39 cellular contexts compared by ENCODE assay signal in the genomic region with DNA sequence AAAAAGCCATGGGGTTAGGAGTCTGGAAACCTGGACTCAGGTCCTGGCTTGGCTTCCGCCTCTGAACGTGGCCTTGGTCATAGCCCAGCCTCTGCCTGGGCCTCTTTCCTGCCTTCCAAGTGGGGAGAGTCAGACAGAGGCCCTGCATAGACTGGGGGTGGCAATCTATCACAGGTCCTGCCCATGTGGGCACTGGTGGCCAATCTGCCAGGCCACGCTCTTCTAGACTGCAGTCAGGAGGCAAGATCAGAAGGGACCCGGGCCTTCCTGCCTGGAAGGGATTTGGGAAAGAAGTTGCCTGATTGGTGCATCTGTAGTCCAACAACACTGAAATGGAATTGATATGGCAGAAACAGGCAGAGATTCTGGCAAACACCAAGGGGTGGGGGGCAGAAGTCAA. TPM values are rescaled to one million over a fixed set of nuclear protein-coding genes. Genes with fewer than 3 reads are reported as not detected.
"Had no signal": no experiment of that assay in that cellular context is flagged by ENCODE, and none has a peak within 500 bp of the region (broad histone marks: within the 10 kb centered on the region; RNA-seq: fewer than 3 reads in every experiment).

No MANE protein-coding gene starts in this region.

- H3K27ac ChIP-seq: adrenal gland, body of pancreas, brain microvascular endothelial cell, breast epithelium, VCaP had no signal

- DNase-seq: activated B cell treated with CpG ODN at 0.5 μM for 24 hours; activated CD4-positive, alpha-beta memory T cell treated with anti-CD3 and anti-CD28 coated beads for 36 hours; activated CD4-positive, alpha-beta T cell treated with anti-CD3 and anti-CD28 coated beads for 4 hours; activated CD4-positive, alpha-beta T cell treated with anti-CD3 and anti-CD28 coated beads, Interleukin-2, amount 10 ng/mL, durations not matched to agents 24 days and 14 days; activated CD4-positive, alpha-beta T cell treated with anti-CD3 and anti-CD28 coated beads, Interleukin-2, amount 50 U/mL, for 1 hour; activated CD4-positive, alpha-beta T cell treated with anti-CD3 and anti-CD28 coated beads, Interleukin-2, amount 50 U/mL, for 4 hours; activated CD4-positive, CD25-positive, alpha-beta regulatory T cell treated with anti-CD3 and anti-CD28 coated beads, Interleukin-2, amount 50 U/mL, for 72 hours; activated CD8-positive, alpha-beta memory T cell treated with anti-CD3 and anti-CD28 coated beads, Interleukin-2, amount 50 U/mL, for 4 hours; activated CD8-positive, alpha-beta T cell treated with anti-CD3 and anti-CD28 coated beads for 36 hours; activated effector memory CD4-positive, alpha-beta T cell treated with anti-CD3 and anti-CD28 coated beads, Interleukin-2, amount 50 U/mL, for 16 hours; activated gamma-delta T cell treated with Interleukin-2 at 50 U/mL for 16 hours; activated naive CD4-positive, alpha-beta T cell; activated naive CD4-positive, alpha-beta T cell treated with anti-CD3 and anti-CD28 coated beads for 36 hours; activated naive CD4-positive, alpha-beta T cell treated with anti-CD3 and anti-CD28 coated beads, Interleukin-2, amount 50 U/mL, for 16 hours; activated naive CD8-positive, alpha-beta T cell treated with anti-CD3 and anti-CD28 coated beads for 36 hours; activated T-cell treated with anti-CD3 and anti-CD28 coated beads for 4 hours; activated T-cell treated with anti-CD3 and anti-CD28 coated beads, Interleukin-2, amount 50 U/mL, for 1 hour; activated T-cell treated with anti-CD3 and anti-CD28 coated beads, Interleukin-2, amount 50 U/mL, for 4 hours; activated T-cell treated with anti-CD3 and anti-CD28 coated beads, Interleukin-2, amount 50 U/mL, for 72 hours; adrenal gland; amniotic stem cell; aorta; body of pancreas; brain microvascular endothelial cell; caudate nucleus; cerebellar nuclear complex; T-helper 1 cell; T-helper 2 cell; T-helper 9 cell had no signal

- H3K27ac Mint-ChIP-seq: activated B cell treated with CpG ODN at 0.5 μM for 24 hours; activated CD4-positive, alpha-beta memory T cell treated with anti-CD3 and anti-CD28 coated beads for 36 hours; activated CD4-positive, alpha-beta T cell treated with anti-CD3 and anti-CD28 coated beads, Interleukin-2, amount 10 ng/mL, durations not matched to agents 24 days and 14 days; activated CD8-positive, alpha-beta T cell treated with anti-CD3 and anti-CD28 coated beads for 36 hours; activated naive CD4-positive, alpha-beta T cell treated with anti-CD3 and anti-CD28 coated beads for 36 hours; activated naive CD4-positive, alpha-beta T cell treated with anti-CD3 and anti-CD28 coated beads, Interleukin-2, amount 50 U/mL, for 72 hours; activated naive CD8-positive, alpha-beta T cell treated with anti-CD3 and anti-CD28 coated beads for 36 hours; activated T-cell treated with anti-CD3 and anti-CD28 coated beads, Interleukin-2, amount 50 U/mL, for 72 hours; activated T-helper 1 cell treated with anti-CD3 and anti-CD28 coated beads, Interleukin-12 subunit alpha, Interleukin-12 subunit beta, Interleukin-2, Interleukin-4 antibody, amounts not matched to agents 30 ng/mL and 10 ng/mL and 1 ng/mL, durations not matched to agents 14 hours and 24 hours and 36 hours; activated T-helper 17 cell treated with anti-CD3 and anti-CD28 coated beads, Interleukin-2, amount 50 U/mL, for 72 hours; T-helper 1 cell treated with Interleukin-12 subunit alpha and Interleukin-12 subunit beta and Interleukin-4 antibody, amounts not matched to agents 30 μg/mL and 1 μg/mL, for 36 hours; T-helper 2 cell treated with Interferon-gamma antibody and Interleukin-4, amounts not matched to agents 5 μg/mL and 100 μg/mL, for 36 hours had no signal

- H3K4me1 ChIP-seq: adrenal gland, body of pancreas, breast epithelium had no signal

- H3K4me3 ChIP-seq: adrenal gland, body of pancreas, breast epithelium had no signal

- H3K9me3 Mint-ChIP-seq: activated B cell treated with CpG ODN at 0.5 μM for 24 hours; activated CD4-positive, alpha-beta memory T cell treated with anti-CD3 and anti-CD28 coated beads for 36 hours; activated CD4-positive, alpha-beta T cell treated with anti-CD3 and anti-CD28 coated beads, Interleukin-2, amount 10 ng/mL, durations not matched to agents 24 days and 14 days; activated CD8-positive, alpha-beta T cell treated with anti-CD3 and anti-CD28 coated beads for 36 hours; activated naive CD4-positive, alpha-beta T cell treated with anti-CD3 and anti-CD28 coated beads for 36 hours; activated naive CD4-positive, alpha-beta T cell treated with anti-CD3 and anti-CD28 coated beads, Interleukin-2, amount 50 U/mL, for 72 hours; activated naive CD8-positive, alpha-beta T cell treated with anti-CD3 and anti-CD28 coated beads for 36 hours; activated T-cell treated with anti-CD3 and anti-CD28 coated beads, Interleukin-2, amount 50 U/mL, for 4 hours; activated T-cell treated with anti-CD3 and anti-CD28 coated beads, Interleukin-2, amount 50 U/mL, for 72 hours; activated T-helper 1 cell treated with anti-CD3 and anti-CD28 coated beads, Interleukin-12 subunit alpha, Interleukin-12 subunit beta, Interleukin-2, Interleukin-4 antibody, amounts not matched to agents 30 ng/mL and 10 ng/mL and 1 ng/mL, durations not matched to agents 14 hours and 24 hours and 36 hours; activated T-helper 17 cell treated with anti-CD3 and anti-CD28 coated beads, Interleukin-2, amount 50 U/mL, for 72 hours; central memory CD8-positive, alpha-beta T cell; T-helper 1 cell treated with Interleukin-12 subunit alpha and Interleukin-12 subunit beta and Interleukin-4 antibody, amounts not matched to agents 30 μg/mL and 1 μg/mL, for 36 hours; T-helper 2 cell treated with Interferon-gamma antibody and Interleukin-4, amounts not matched to agents 5 μg/mL and 100 μg/mL, for 36 hours had no signal

- H3K27me3 ChIP-seq: adrenal gland, body of pancreas, brain microvascular endothelial cell had no signal

- ATAC-seq: activated CD8-positive, alpha-beta T cell treated with anti-CD3 and anti-CD28 coated beads for 36 hours; activated naive CD4-positive, alpha-beta T cell treated with anti-CD3 and anti-CD28 coated beads, Interleukin-2, amount 50 U/mL, for 72 hours; activated T-cell treated with anti-CD3 and anti-CD28 coated beads, Interleukin-2, amount 50 U/mL, for 4 hours; activated T-cell treated with anti-CD3 and anti-CD28 coated beads, Interleukin-2, amount 50 U/mL, for 72 hours; activated T-helper 17 cell treated with anti-CD3 and anti-CD28 coated beads, Interleukin-2, amount 50 U/mL, for 72 hours; body of pancreas had no signal

- H3K4me1 Mint-ChIP-seq: activated B cell treated with CpG ODN at 0.5 μM for 24 hours; activated CD4-positive, alpha-beta T cell treated with anti-CD3 and anti-CD28 coated beads, Interleukin-2, amount 10 ng/mL, durations not matched to agents 24 days and 14 days; activated naive CD8-positive, alpha-beta T cell treated with anti-CD3 and anti-CD28 coated beads for 36 hours; activated T-helper 17 cell treated with anti-CD3 and anti-CD28 coated beads, Interleukin-2, amount 50 U/mL, for 72 hours; central memory CD8-positive, alpha-beta T cell had no signal

- H3K36me3 Mint-ChIP-seq: activated CD4-positive, alpha-beta memory T cell treated with anti-CD3 and anti-CD28 coated beads for 36 hours; activated naive CD4-positive, alpha-beta T cell treated with anti-CD3 and anti-CD28 coated beads, Interleukin-2, amount 50 U/mL, for 72 hours; activated naive CD8-positive, alpha-beta T cell treated with anti-CD3 and anti-CD28 coated beads for 36 hours had no signal

- FAIRE-seq: TTC549 had no signal

- H3K4me3 Mint-ChIP-seq: activated B cell treated with CpG ODN at 0.5 μM for 24 hours; activated CD4-positive, alpha-beta memory T cell treated with anti-CD3 and anti-CD28 coated beads for 36 hours; activated CD4-positive, alpha-beta T cell treated with anti-CD3 and anti-CD28 coated beads, Interleukin-2, amount 10 ng/mL, durations not matched to agents 24 days and 14 days; activated CD8-positive, alpha-beta T cell treated with anti-CD3 and anti-CD28 coated beads for 36 hours; activated naive CD4-positive, alpha-beta T cell treated with anti-CD3 and anti-CD28 coated beads for 36 hours; activated naive CD8-positive, alpha-beta T cell treated with anti-CD3 and anti-CD28 coated beads for 36 hours; activated T-cell treated with anti-CD3 and anti-CD28 coated beads, Interleukin-2, amount 50 U/mL, for 4 hours; activated T-cell treated with anti-CD3 and anti-CD28 coated beads, Interleukin-2, amount 50 U/mL, for 72 hours; activated T-helper 1 cell treated with anti-CD3 and anti-CD28 coated beads, Interleukin-12 subunit alpha, Interleukin-12 subunit beta, Interleukin-2, Interleukin-4 antibody, amounts not matched to agents 30 ng/mL and 10 ng/mL and 1 ng/mL, durations not matched to agents 14 hours and 24 hours and 36 hours; activated T-helper 17 cell treated with anti-CD3 and anti-CD28 coated beads, Interleukin-2, amount 50 U/mL, for 72 hours; central memory CD8-positive, alpha-beta T cell; T-helper 1 cell treated with Interleukin-12 subunit alpha and Interleukin-12 subunit beta and Interleukin-4 antibody, amounts not matched to agents 30 μg/mL and 1 μg/mL, for 36 hours; T-helper 2 cell treated with Interferon-gamma antibody and Interleukin-4, amounts not matched to agents 5 μg/mL and 100 μg/mL, for 36 hours had no signal

- H3K9me3 ChIP-seq: adrenal gland, body of pancreas, breast epithelium had no signal

- H3K36me3 ChIP-seq: adrenal gland, brain microvascular endothelial cell, breast epithelium had no signal

- H3K27me3 Mint-ChIP-seq: activated B cell treated with CpG ODN at 0.5 μM for 24 hours; activated CD4-positive, alpha-beta memory T cell treated with anti-CD3 and anti-CD28 coated beads for 36 hours; activated CD4-positive, alpha-beta T cell treated with anti-CD3 and anti-CD28 coated beads, Interleukin-2, amount 10 ng/mL, durations not matched to agents 24 days and 14 days; activated CD8-positive, alpha-beta T cell treated with anti-CD3 and anti-CD28 coated beads for 36 hours; activated naive CD8-positive, alpha-beta T cell treated with anti-CD3 and anti-CD28 coated beads for 36 hours; activated T-helper 17 cell treated with anti-CD3 and anti-CD28 coated beads, Interleukin-2, amount 50 U/mL, for 72 hours; central memory CD8-positive, alpha-beta T cell had no signal

RNA-seq across cellular contexts. Expression of a gene that starts 46.1 kb away (rescaled TPM):
- total RNA-seq: activated B cell treated with CpG ODN at 0.5 μM for 24 hours; activated CD4-positive, alpha-beta memory T cell treated with anti-CD3 and anti-CD28 coated beads for 36 hours; activated CD4-positive, alpha-beta T cell treated with anti-CD3 and anti-CD28 coated beads, Interleukin-2, amount 10 ng/mL, durations not matched to agents 24 days and 14 days; activated CD8-positive, alpha-beta memory T cell treated with anti-CD3 and anti-CD28 coated beads for 36 hours; activated CD8-positive, alpha-beta T cell treated with anti-CD3 and anti-CD28 coated beads for 36 hours; activated naive CD4-positive, alpha-beta T cell treated with anti-CD3 and anti-CD28 coated beads for 36 hours; activated naive CD4-positive, alpha-beta T cell treated with anti-CD3 and anti-CD28 coated beads, Interleukin-2, amount 50 U/mL, for 72 hours; activated naive CD8-positive, alpha-beta T cell treated with anti-CD3 and anti-CD28 coated beads for 36 hours; activated T-cell treated with anti-CD3 and anti-CD28 coated beads, Interleukin-2, amount 50 U/mL, for 4 hours; activated T-cell treated with anti-CD3 and anti-CD28 coated beads, Interleukin-2, amount 50 U/mL, for 72 hours; activated T-helper 1 cell treated with anti-CD3 and anti-CD28 coated beads, Interleukin-12 subunit alpha, Interleukin-12 subunit beta, Interleukin-2, Interleukin-4 antibody, amounts not matched to agents 30 ng/mL and 10 ng/mL and 1 ng/mL, durations not matched to agents 14 hours and 24 hours and 36 hours; activated T-helper 17 cell treated with anti-CD3 and anti-CD28 coated beads, Interleukin-2, amount 50 U/mL, for 72 hours; adrenal gland; aorta; body of pancreas; breast epithelium had no signal
